Comparison of ENCODE assay signal across 8 cellular contexts in the genomic region with DNA sequence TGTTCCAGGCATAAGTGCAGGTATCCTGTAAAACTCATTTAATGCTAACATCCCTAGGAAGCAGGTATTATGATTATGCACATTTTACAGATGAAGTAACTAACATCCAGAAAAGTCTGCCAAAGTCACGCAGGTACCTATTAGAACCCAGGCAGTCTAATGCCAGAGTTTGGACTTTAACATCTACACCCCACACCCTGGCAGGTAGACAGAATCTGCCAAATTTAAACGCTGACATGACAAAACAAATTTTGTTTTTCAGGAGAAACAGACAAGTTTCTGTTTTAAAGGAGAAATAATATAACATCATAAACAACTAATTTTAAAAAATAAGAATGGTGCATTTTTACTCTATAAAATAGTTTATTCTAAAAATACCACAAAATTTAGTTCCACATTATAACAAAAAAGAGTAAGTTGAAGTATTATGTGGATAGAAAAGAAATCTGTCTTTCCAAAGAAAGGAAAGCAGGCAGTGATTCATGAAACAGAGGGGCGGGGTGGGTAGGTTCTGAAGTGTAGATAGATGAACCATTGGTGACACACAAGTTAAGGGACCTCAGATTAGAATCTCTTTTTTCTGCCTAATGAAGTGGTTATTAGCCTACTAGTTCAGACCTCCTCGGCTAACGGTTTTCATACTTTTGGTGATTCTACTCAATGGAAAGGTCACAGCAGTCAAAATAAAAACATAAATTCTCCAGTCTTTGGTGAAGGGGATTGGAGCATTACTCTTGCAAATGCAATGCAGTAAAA. TPM values are rescaled to one million over a fixed set of nuclear protein-coding genes. Genes with fewer than 3 reads are reported as not detected.
A peak's percentile ranks its signal among the peaks of the same experiment; 100 is the strongest.
DNase-seq lines count a peak whose midpoint lies in the region; ATAC-seq lines count a peak whose summit lies in the region.

No MANE protein-coding gene starts in this region.

- H3K36me3 ChIP-seq in naive thymus-derived CD4-positive, alpha-beta T cell (ENCODE audit: control insufficient read depth in 2 of 3, insufficient read depth in 3 of 3, low read length in 3 of 3) = no peaks in the 10 kb centered on the region

- peak overlapping the region; percentile 18 for H3K4me3 ChIP-seq in naive thymus-derived CD4-positive, alpha-beta T cell (ENCODE audit: low read length)

- H3K27me3 Mint-ChIP-seq in naive thymus-derived CD4-positive, alpha-beta T cell = peaks cover 0 to 11% (median 4%) of the 10 kb centered on the region in 5 donors

- peaks cover 0 to 20% (median 0%) of the 10 kb centered on the region in 5 donors for H3K36me3 Mint-ChIP-seq in naive thymus-derived CD4-positive, alpha-beta T cell

- DNase-seq in GM03348 (ENCODE audit: low spot score) = peak; percentile 20
- DNase-seq in M059J (ENCODE audit: low read depth) = peak; percentile 77
- DNase-seq in astrocyte of the hippocampus (ENCODE audit: low read depth, low spot score) = peak; percentile 48
- DNase-seq in naive thymus-derived CD4-positive, alpha-beta T cell = no peak

- peak overlapping the region in 1 of 9 donors; percentile 89 for H3K27ac Mint-ChIP-seq in naive thymus-derived CD4-positive, alpha-beta T cell

- H3K27me3 ChIP-seq in naive thymus-derived CD4-positive, alpha-beta T cell (ENCODE audit: control insufficient read depth in 2 of 2, insufficient read depth in 2 of 2, low read length in 2 of 2) = no peaks in the 10 kb centered on the region

- H3K9me3 ChIP-seq in naive thymus-derived CD4-positive, alpha-beta T cell (ENCODE audit: control insufficient read depth in 2 of 3, low read length in 3 of 3) = no peaks in the 10 kb centered on the region

- intact Hi-C loops in naive thymus-derived CD4-positive, alpha-beta T cell (cut with micrococcal nuclease) = loop anchor here (1.0 to 10.0 kb wide), 3 partner anchors 7 to 758 kb away; a partner anchor contains a TSS

- H3K4me1 Mint-ChIP-seq in naive thymus-derived CD4-positive, alpha-beta T cell = peaks cover 7 to 37% (median 11%) of the 10 kb centered on the region in 7 donors

- POLR2A ChIA-PET in naive thymus-derived CD4-positive, alpha-beta T cell (lab: Charles Lee) = no interaction called here

- CTCF ChIA-PET in naive thymus-derived CD4-positive, alpha-beta T cell (lab: Charles Lee) = no interaction called here

- H3K27ac ChIP-seq in naive thymus-derived CD4-positive, alpha-beta T cell (ENCODE audit: low read depth, low read length) = no peak overlapping the region

- peak overlapping the region in 7 of 10 donors; percentile 49 to 93 (median 89) for H3K4me3 Mint-ChIP-seq in naive thymus-derived CD4-positive, alpha-beta T cell

- no peaks in the 10 kb centered on the region for H3K9me3 Mint-ChIP-seq in naive thymus-derived CD4-positive, alpha-beta T cell

- ATAC-seq in naive thymus-derived CD4-positive, alpha-beta T cell = no peak
- no peak for ATAC-seq in GM21737 (IDR thresholded peaks at IDR 0.05; ENCODE audit: unreplicated experiment)
- ATAC-seq in HG02973 (IDR thresholded peaks at IDR 0.05; ENCODE audit: unreplicated experiment) = no peak
- no peak for ATAC-seq in HG02798 (IDR thresholded peaks at IDR 0.05; ENCODE audit: poor library complexity, unreplicated experiment)
- ATAC-seq in GM19397 (IDR thresholded peaks at IDR 0.05; ENCODE audit: unreplicated experiment) = no peak

- peaks cover 0 to 6% of the 10 kb centered on the region in 2 donors for H3K4me1 ChIP-seq in naive thymus-derived CD4-positive, alpha-beta T cell (ENCODE audit: control insufficient read depth in 2 of 2, insufficient read depth in 2 of 2, low read length in 2 of 2)

RNA-seq across cellular contexts. Expression of a gene that starts 1.7 kb away (rescaled TPM):
- total RNA-seq in M059J (2014; rRNA removed; shearing (Covaris generic)) = 39.8 and 62.1 TPM in 2 replicates
- total RNA-seq in naive thymus-derived CD4-positive, alpha-beta T cell = 10 to 100 TPM in 1 of 5 experiments, under 1 TPM in 4; 0.08 to 48.8 (median 0.24) TPM
- polyA plus RNA-seq in naive thymus-derived CD4-positive, alpha-beta T cell = under 1 TPM in 1 of 2 donors, not detected in 1; 0.03 TPM

RNA-seq across cellular contexts. Expression of a gene that starts 56.3 kb away (rescaled TPM):
- 9.8 and 10.5 TPM in 2 replicates for total RNA-seq in M059J (2014; rRNA removed; shearing (Covaris generic))
- total RNA-seq in naive thymus-derived CD4-positive, alpha-beta T cell = 10 to 100 TPM in 2 of 5 experiments, 1 to 10 TPM in 3; 5.9 to 13.6 (median 7.2) TPM
- 1 to 10 TPM; 3.4 to 4.2 TPM for polyA plus RNA-seq in naive thymus-derived CD4-positive, alpha-beta T cell

Comparison
In these comparisons a context has a peak if more than half of its experiments do, and no peak if none do; other contexts are left out.
1. DNase-seq: peak in GM03348 (single experiment), M059J (single experiment) and astrocyte of the hippocampus (single experiment); none in naive thymus-derived CD4-positive, alpha-beta T cell (0 of 9).